11 cellular contexts compared by ENCODE assay signal in the genomic region with DNA sequence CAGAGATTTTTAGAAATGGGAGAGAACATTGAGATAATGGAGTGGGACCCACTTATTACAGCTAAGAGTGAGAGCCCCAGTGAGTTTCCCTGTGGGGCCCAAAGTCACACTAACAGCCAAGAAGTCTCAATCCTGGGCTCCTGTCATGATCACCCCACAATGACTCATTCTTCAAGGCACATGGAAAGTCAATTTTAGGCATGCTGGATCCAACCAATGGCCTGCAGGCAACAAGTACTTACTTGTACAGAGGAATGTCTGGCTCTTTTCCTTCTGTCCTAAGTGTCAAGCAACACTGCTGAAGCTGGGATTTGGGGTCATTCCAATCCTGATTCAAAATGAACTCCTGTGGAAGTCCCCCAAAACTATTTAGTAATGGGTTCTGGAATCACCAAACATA.
DNase-seq lines count a peak whose midpoint lies in the region; ATAC-seq, FAIRE-seq and TF ChIP-seq lines count a peak whose summit lies in the region.
"Had no signal": no experiment of that assay in that cellular context is flagged by ENCODE, and none has a peak within 500 bp of the region (broad histone marks: within the 10 kb centered on the region; RNA-seq: fewer than 3 reads in every experiment).

No MANE protein-coding gene starts in this region.

- H3K9me3 ChIP-seq in AG04450 (ENCODE audit: control insufficient read depth, insufficient read depth, low read length): no peaks in the 10 kb centered on the region
- H3K9me3 ChIP-seq in gastroesophageal sphincter: no peaks in the 10 kb centered on the region
- H3K9me3 ChIP-seq: BLaER1 had no signal

- POLR2A ChIA-PET in AG04450 (lab: Yijun Ruan, JAX): no interaction called here

- H3K27me3 ChIP-seq in AG04450 (ENCODE audit: control insufficient read depth, insufficient read depth, low read length): no peaks in the 10 kb centered on the region
- H3K27me3 ChIP-seq in bronchial epithelial cell (ENCODE audit: control insufficient read depth, insufficient read depth, low read length): no peaks in the 10 kb centered on the region
- no peaks in the 10 kb centered on the region for H3K27me3 ChIP-seq in kidney epithelial cell (ENCODE audit: control insufficient read depth, insufficient read depth, low read length)
- no peaks in the 10 kb centered on the region for H3K27me3 ChIP-seq in gastroesophageal sphincter
- H3K27me3 ChIP-seq: BLaER1 had no signal

- TF ChIP-seq CTCF in AG04450 (IDR thresholded peaks at IDR 0.05; ENCODE audit: low read depth, low read length) (no peak), bronchial epithelial cell (IDR thresholded peaks at IDR 0.05; ENCODE audit: insufficient read depth, low read length, severe bottlenecking) (no peak), kidney epithelial cell (IDR thresholded peaks at IDR 0.05; ENCODE audit: insufficient read depth, low read length, poor library complexity, severe bottlenecking) (no peak), gastroesophageal sphincter (IDR thresholded peaks at IDR 0.05) (no peak)

- no peak for TF ChIP-seq EP300 in gastroesophageal sphincter (IDR thresholded peaks at IDR 0.05)

- ATAC-seq in gastroesophageal sphincter (no peak), HG02884 (IDR thresholded peaks at IDR 0.05; ENCODE audit: unreplicated experiment) (no peak)
- ATAC-seq: stimulated activated naive CD8-positive, alpha-beta T cell treated with anti-CD3 and anti-CD28 coated beads, Interleukin-15, Interleukin-2, amounts not matched to agents 100 U/mL and 50 U/mL, for 24 hours had no signal

- CTCF ChIA-PET in AG04450 (lab: Charles Lee): interaction anchor here (1.5 kb wide), 1 partner anchor 177 kb away, joined by 3 read pairs; no protein-coding TSS in a partner anchor

- H3K4me1 ChIP-seq in gastroesophageal sphincter: no peaks in the 10 kb centered on the region
- H3K4me1 ChIP-seq: BLaER1 had no signal

- H3K27ac ChIP-seq in AG04450 (ENCODE audit: low read depth, low read length) (no peak overlapping the region), gastroesophageal sphincter (no peak overlapping the region)
- H3K27ac ChIP-seq: BLaER1 had no signal

- no peak overlapping the region for H3K4me3 ChIP-seq in AG04450 (ENCODE audit: low read depth, low read length)
- no peak overlapping the region for H3K4me3 ChIP-seq in bronchial epithelial cell (ENCODE audit: low read depth, low read length)
- no peak overlapping the region for H3K4me3 ChIP-seq in kidney epithelial cell (ENCODE audit: low read depth, low read length)
- no peak overlapping the region for H3K4me3 ChIP-seq in gastroesophageal sphincter
- H3K4me3 ChIP-seq: BLaER1 had no signal

- no peak for TF ChIP-seq POLR2A in gastroesophageal sphincter (IDR thresholded peaks at IDR 0.05)

- peak; percentile 52 for FAIRE-seq in bronchial epithelial cell (lab: Jason Lieb, UNC)

- DNase-seq in AG04450 (ENCODE audit: low read depth, low spot score) (peak; percentile 20), HS-5 (ENCODE audit: low read depth) (peak; percentile 67), bronchial epithelial cell (ENCODE audit: low read depth) (peak; percentile 98), kidney epithelial cell (ENCODE audit: low read depth) (peak; percentile 73), NCI-H82 (lab: John Stamatoyannopoulos, UW) (no peak), NCI-H1436 treated with DMSO at 0.1 percent for 48 hours (lab: John Stamatoyannopoulos, UW) (no peak)
- DNase-seq: stimulated activated CD4-positive, alpha-beta T cell treated with anti-CD3 and anti-CD28 coated beads, Interleukin-1b, Interleukin-23, amount 100 ng/mL, for 48 hours; stimulated activated naive CD8-positive, alpha-beta T cell treated with anti-CD3 and anti-CD28 coated beads, Interleukin-15, Interleukin-2, amounts not matched to agents 100 U/mL and 50 U/mL, for 24 hours had no signal

- peaks cover 3% of the 10 kb centered on the region for H3K36me3 ChIP-seq in bronchial epithelial cell (ENCODE audit: control insufficient read depth, insufficient read depth, low read length)
- H3K36me3 ChIP-seq in kidney epithelial cell (ENCODE audit: control insufficient read depth, insufficient read depth, low read length): no peaks in the 10 kb centered on the region
- H3K36me3 ChIP-seq in gastroesophageal sphincter: peaks cover 0 to 95% of the 10 kb centered on the region in 2 donors

Comparison
In these comparisons a context has a peak if more than half of its experiments do, and no peak if none do; other contexts are left out.
1. DNase-seq: peak in AG04450 (single experiment), HS-5 (single experiment), bronchial epithelial cell (single experiment) and kidney epithelial cell (single experiment); none in NCI-H82 (single experiment) and NCI-H1436 treated with DMSO at 0.1 percent for 48 hours (single experiment).